In genomic region chr18:73045037-73045436, GRCh38 we compare ENCODE assay signal across 36 cellular contexts.
"Had no signal": no experiment of that assay in that cellular context is flagged by ENCODE, and none has a peak within 500 bp of the region (broad histone marks: within the 10 kb centered on the region; RNA-seq: fewer than 3 reads in every experiment).

No MANE protein-coding gene starts in this region.

- H3K9me3 ChIP-seq: adrenal gland, ascending aorta, colonic mucosa had no signal

- H3K4me1 Mint-ChIP-seq: activated naive CD4-positive, alpha-beta T cell treated with anti-CD3 and anti-CD28 coated beads, Interleukin-2, amount 10 ng/mL, durations not matched to agents 7 days and 5 days; activated naive CD4-positive, alpha-beta T cell treated with anti-CD3 and anti-CD28 coated beads, Interleukin-2, amount 50 U/mL, for 24 hours; activated naive CD8-positive, alpha-beta T cell treated with anti-CD3 and anti-CD28 coated beads for 36 hours; activated naive CD8-positive, alpha-beta T cell treated with anti-CD3 and anti-CD28 coated beads, Interleukin-2, amount 10 ng/mL, durations not matched to agents 7 days and 5 days; activated naive CD8-positive, alpha-beta T cell treated with anti-CD3 and anti-CD28 coated beads, Interleukin-2, amount 50 U/mL, for 24 hours; activated T-helper 17 cell treated with anti-CD3 and anti-CD28 coated beads, Interleukin-2, amount 50 U/mL, for 72 hours; central memory CD8-positive, alpha-beta T cell had no signal

- H3K4me3 Mint-ChIP-seq: activated naive CD4-positive, alpha-beta T cell treated with anti-CD3 and anti-CD28 coated beads for 36 hours; activated naive CD4-positive, alpha-beta T cell treated with anti-CD3 and anti-CD28 coated beads, Interleukin-2, amount 10 ng/mL, durations not matched to agents 7 days and 5 days; activated naive CD4-positive, alpha-beta T cell treated with anti-CD3 and anti-CD28 coated beads, Interleukin-2, amount 50 U/mL, for 24 hours; activated naive CD8-positive, alpha-beta T cell; activated naive CD8-positive, alpha-beta T cell treated with anti-CD3 and anti-CD28 coated beads for 36 hours; activated naive CD8-positive, alpha-beta T cell treated with anti-CD3 and anti-CD28 coated beads, Interleukin-2, amount 10 ng/mL, durations not matched to agents 7 days and 5 days; activated naive CD8-positive, alpha-beta T cell treated with anti-CD3 and anti-CD28 coated beads, Interleukin-2, amount 50 U/mL, for 24 hours; activated T-cell treated with anti-CD3 and anti-CD28 coated beads, Interleukin-2, amount 50 U/mL, for 72 hours; activated T-helper 1 cell treated with anti-CD3 and anti-CD28 coated beads, Interleukin-12 subunit alpha, Interleukin-12 subunit beta, Interleukin-2, Interleukin-4 antibody, amounts not matched to agents 30 ng/mL and 10 ng/mL and 1 ng/mL, durations not matched to agents 14 hours and 24 hours and 36 hours; activated T-helper 17 cell treated with anti-CD3 and anti-CD28 coated beads, Interleukin-2, amount 50 U/mL, for 72 hours; brain; central memory CD8-positive, alpha-beta T cell had no signal

- H3K27me3 Mint-ChIP-seq: activated naive CD4-positive, alpha-beta T cell treated with anti-CD3 and anti-CD28 coated beads, Interleukin-2, amount 10 ng/mL, durations not matched to agents 7 days and 5 days; activated naive CD4-positive, alpha-beta T cell treated with anti-CD3 and anti-CD28 coated beads, Interleukin-2, amount 50 U/mL, for 24 hours; activated naive CD8-positive, alpha-beta T cell; activated naive CD8-positive, alpha-beta T cell treated with anti-CD3 and anti-CD28 coated beads for 36 hours; activated naive CD8-positive, alpha-beta T cell treated with anti-CD3 and anti-CD28 coated beads, Interleukin-2, amount 10 ng/mL, durations not matched to agents 7 days and 5 days; activated naive CD8-positive, alpha-beta T cell treated with anti-CD3 and anti-CD28 coated beads, Interleukin-2, amount 50 U/mL, for 24 hours; activated T-helper 17 cell treated with anti-CD3 and anti-CD28 coated beads, Interleukin-2, amount 50 U/mL, for 72 hours; central memory CD8-positive, alpha-beta T cell had no signal

- H3K36me3 ChIP-seq: adrenal gland, ascending aorta, brain microvascular endothelial cell, breast epithelium, cardiac muscle cell, colonic mucosa had no signal

- H3K9me3 Mint-ChIP-seq: activated naive CD4-positive, alpha-beta T cell treated with anti-CD3 and anti-CD28 coated beads for 36 hours; activated T-helper 1 cell treated with anti-CD3 and anti-CD28 coated beads, Interleukin-12 subunit alpha, Interleukin-12 subunit beta, Interleukin-2, Interleukin-4 antibody, amounts not matched to agents 30 ng/mL and 10 ng/mL and 1 ng/mL, durations not matched to agents 14 hours and 24 hours and 36 hours had no signal

- H3K27ac ChIP-seq: adrenal gland, ascending aorta, body of pancreas, brain microvascular endothelial cell, breast epithelium, cardiac muscle cell, colonic mucosa had no signal

- H3K4me3 ChIP-seq: adrenal gland, ascending aorta, body of pancreas, breast epithelium, cardiac muscle cell, colonic mucosa had no signal

- DNase-seq: activated effector memory CD4-positive, alpha-beta T cell treated with anti-CD3 and anti-CD28 coated beads, Interleukin-2, amount 50 U/mL, for 16 hours; activated effector memory CD4-positive, alpha-beta T cell treated with Interleukin-2 at 50 U/mL for 16 hours; activated gamma-delta T cell; activated gamma-delta T cell treated with Interleukin-2 at 50 U/mL for 16 hours; activated naive CD4-positive, alpha-beta T cell; activated naive CD4-positive, alpha-beta T cell treated with anti-CD3 and anti-CD28 coated beads for 36 hours; activated naive CD4-positive, alpha-beta T cell treated with anti-CD3 and anti-CD28 coated beads, Interleukin-2, amount 10 ng/mL, durations not matched to agents 7 days and 5 days; activated naive CD4-positive, alpha-beta T cell treated with anti-CD3 and anti-CD28 coated beads, Interleukin-2, amount 50 U/mL, for 16 hours; activated naive CD4-positive, alpha-beta T cell treated with Interleukin-2 at 50 U/mL for 16 hours; activated naive CD8-positive, alpha-beta T cell treated with anti-CD3 and anti-CD28 coated beads for 36 hours; activated naive CD8-positive, alpha-beta T cell treated with anti-CD3 and anti-CD28 coated beads, Interleukin-2, amount 10 ng/mL, durations not matched to agents 7 days and 5 days; activated naive CD8-positive, alpha-beta T cell treated with anti-CD3 and anti-CD28 coated beads, Interleukin-2, amount 50 U/mL, for 24 hours; activated T-cell treated with anti-CD3 and anti-CD28 coated beads, Interleukin-2, amount 50 U/mL, for 48 hours; activated T-cell treated with anti-CD3 and anti-CD28 coated beads, Interleukin-2, amount 50 U/mL, for 72 hours; adrenal gland; amniotic stem cell; amygdala; anterior cingulate cortex; aorta; body of pancreas; brain microvascular endothelial cell; caudate nucleus; central memory CD4-positive, alpha-beta T cell; cerebellar nuclear complex; colonic mucosa had no signal

- H3K36me3 Mint-ChIP-seq: activated naive CD4-positive, alpha-beta T cell treated with anti-CD3 and anti-CD28 coated beads, Interleukin-2, amount 10 ng/mL, durations not matched to agents 7 days and 5 days; activated naive CD4-positive, alpha-beta T cell treated with anti-CD3 and anti-CD28 coated beads, Interleukin-2, amount 50 U/mL, for 24 hours; activated naive CD8-positive, alpha-beta T cell; activated naive CD8-positive, alpha-beta T cell treated with anti-CD3 and anti-CD28 coated beads for 36 hours; activated naive CD8-positive, alpha-beta T cell treated with anti-CD3 and anti-CD28 coated beads, Interleukin-2, amount 10 ng/mL, durations not matched to agents 7 days and 5 days; brain had no signal

- H3K27ac Mint-ChIP-seq: activated naive CD4-positive, alpha-beta T cell treated with anti-CD3 and anti-CD28 coated beads for 36 hours; activated naive CD4-positive, alpha-beta T cell treated with anti-CD3 and anti-CD28 coated beads, Interleukin-2, amount 10 ng/mL, durations not matched to agents 7 days and 5 days; activated naive CD4-positive, alpha-beta T cell treated with anti-CD3 and anti-CD28 coated beads, Interleukin-2, amount 50 U/mL, for 24 hours; activated naive CD4-positive, alpha-beta T cell treated with anti-CD3 and anti-CD28 coated beads, Interleukin-2, amount 50 U/mL, for 72 hours; activated naive CD8-positive, alpha-beta T cell; activated naive CD8-positive, alpha-beta T cell treated with anti-CD3 and anti-CD28 coated beads for 36 hours; activated naive CD8-positive, alpha-beta T cell treated with anti-CD3 and anti-CD28 coated beads, Interleukin-2, amount 10 ng/mL, durations not matched to agents 7 days and 5 days; activated naive CD8-positive, alpha-beta T cell treated with anti-CD3 and anti-CD28 coated beads, Interleukin-2, amount 50 U/mL, for 24 hours; activated T-helper 1 cell treated with anti-CD3 and anti-CD28 coated beads, Interleukin-12 subunit alpha, Interleukin-12 subunit beta, Interleukin-2, Interleukin-4 antibody, amounts not matched to agents 30 ng/mL and 10 ng/mL and 1 ng/mL, durations not matched to agents 14 hours and 24 hours and 36 hours; activated T-helper 17 cell treated with anti-CD3 and anti-CD28 coated beads, Interleukin-2, amount 50 U/mL, for 72 hours; activated T-helper 2 cell treated with anti-CD3 and anti-CD28 coated beads, Interferon-gamma antibody, Interleukin-2, Interleukin-4, amounts not matched to agents 10 μg/mL and 5 μg/mL and 100 μg/mL, durations not matched to agents 14 hours and 24 hours and 36 hours had no signal

- H3K27me3 ChIP-seq: adrenal gland, ascending aorta, body of pancreas, brain microvascular endothelial cell, breast epithelium, cardiac muscle cell, colonic mucosa had no signal

- H3K4me1 ChIP-seq: adrenal gland, ascending aorta, body of pancreas, breast epithelium, colonic mucosa had no signal
